Comparison of ENCODE assay signal across 21 cellular contexts in the genomic region with DNA sequence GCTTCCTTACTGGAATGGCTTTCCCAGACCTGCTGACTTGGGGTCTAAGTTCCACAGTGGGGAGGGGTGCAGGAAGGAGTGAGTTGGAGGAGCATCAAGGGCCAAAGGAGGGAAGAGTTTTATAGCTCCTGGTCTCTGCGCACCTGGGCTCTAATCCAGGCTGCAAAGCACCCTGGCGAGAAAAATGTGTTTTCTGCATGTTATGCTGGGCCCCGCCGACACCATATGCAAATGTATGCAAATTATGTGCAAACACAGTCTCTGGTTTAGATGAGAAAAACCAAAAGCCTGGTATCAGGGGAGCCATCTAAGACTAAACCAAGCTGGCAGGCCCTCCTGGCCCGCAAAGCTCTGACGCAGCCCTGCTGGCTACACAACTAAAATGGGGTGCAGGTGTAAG.
DNase-seq lines count a peak whose midpoint lies in the region; ATAC-seq, FAIRE-seq and TF ChIP-seq lines count a peak whose summit lies in the region.
"Had no signal": no experiment of that assay in that cellular context is flagged by ENCODE, and none has a peak within 500 bp of the region (broad histone marks: within the 10 kb centered on the region; RNA-seq: fewer than 3 reads in every experiment).

No MANE protein-coding gene starts in this region.

- ATAC-seq in GM21529 (IDR thresholded peaks at IDR 0.05; ENCODE audit: unreplicated experiment) = no peak
- no peak for ATAC-seq in aorta (ENCODE audit: low FRiP score)
- ATAC-seq: CD8-positive, alpha-beta T cell; SK-N-SH treated with all-trans-retinoic acid at 6 μM for 48 hours had no signal

- intact Hi-C loops in aorta (cut with DNase I) = no loop called here

- no peak overlapping the region for H2AFZ ChIP-seq in Karpas-422 (ENCODE audit: low read length)

- FAIRE-seq in GM12891 (lab: Jason Lieb, UNC) = no peak
- FAIRE-seq: GM18507, H1 had no signal

- H4K20me1 ChIP-seq in Karpas-422 (ENCODE audit: insufficient read depth, low read depth, low read length) = no peaks in the 10 kb centered on the region
- H4K20me1 ChIP-seq: BLaER1 treated with 17β-estradiol and CSF1 and Interleukin-3, amounts not matched to agents 10 nM and 100 nM had no signal

- DNase-seq in GM12891 (ENCODE audit: insufficient read length, low spot score) (no peak), Karpas-422 (peak; percentile 87), astrocyte of the hippocampus (ENCODE audit: low read depth, low spot score) (peak; percentile 52), middle frontal gyrus (ENCODE audit: extremely low spot score, low spot score) (peak; percentile 31), aorta (no peak), HEK293T (ENCODE audit: extremely low spot score) (no peak), glomerular visceral epithelial cell (ENCODE audit: extremely low spot score) (no peak)
- DNase-seq: Calu3; CD8-positive, alpha-beta T cell; GF-D8; HFFc6; KG1; NCI-H146; NCI-H2081; NCI-H82; SIG-M5 had no signal

- H3K27ac ChIP-seq in Karpas-422 (ENCODE audit: low read length) = peak overlapping the region; percentile 83
- H3K27ac ChIP-seq in aorta (ENCODE audit: low read depth in 1 of 2, low read length in 2 of 2) = no peak overlapping the region
- H3K27ac ChIP-seq: BLaER1 treated with 17β-estradiol and CSF1 and Interleukin-3, amounts not matched to agents 10 nM and 100 nM had no signal

- 26 to 34% methylated on average over 6 of the region's 6 CpGs for WGBS in aorta, 2 donors

- H3K79me2 ChIP-seq in Karpas-422 (ENCODE audit: low read length) = no peaks in the 10 kb centered on the region

- POLR2A ChIA-PET in HEK293T (lab: Yijun Ruan, JAX) = no interaction called here

- no peaks in the 10 kb centered on the region for H3K9me2 ChIP-seq in Karpas-422 (replicated peaks; ENCODE audit: insufficient read depth, low read length)

- CTCF ChIA-PET in HEK293T (lab: Yijun Ruan, JAX) = no interaction called here

- H3K9ac ChIP-seq in Karpas-422 (ENCODE audit: low read length) = peak overlapping the region; percentile 35; the same call in 1 of the 2 replicates
- H3K9ac ChIP-seq: BLaER1 treated with 17β-estradiol and CSF1 and Interleukin-3, amounts not matched to agents 10 nM and 100 nM had no signal

- peaks cover 83% of the 10 kb centered on the region for H3K4me1 ChIP-seq in Karpas-422 (ENCODE audit: low read length)
- H3K4me1 ChIP-seq in aorta (ENCODE audit: control insufficient read depth in 1 of 2, insufficient read depth in 2 of 2, low read length in 2 of 2) = no peaks in the 10 kb centered on the region

- H3K27me3 ChIP-seq in Karpas-422 (ENCODE audit: low read length) (no peaks in the 10 kb centered on the region), aorta (ENCODE audit: control insufficient read depth in 1 of 2, insufficient read depth in 2 of 2, low read length in 1 of 2) (no peaks in the 10 kb centered on the region)

- TF ChIP-seq POLR2A in GM12891 (IDR thresholded peaks at IDR 0.05; ENCODE audit: low read depth, low read length) = no peak

- peak overlapping the region; percentile 70 for H3K4me2 ChIP-seq in Karpas-422 (ENCODE audit: low read depth, low read length, poor library complexity, severe bottlenecking)
- H3K4me2 ChIP-seq: BLaER1 treated with 17β-estradiol and CSF1 and Interleukin-3, amounts not matched to agents 10 nM and 100 nM had no signal

- H3K9me3 ChIP-seq in Karpas-422 (ENCODE audit: low read length) = no peaks in the 10 kb centered on the region
- no peaks in the 10 kb centered on the region for H3K9me3 ChIP-seq in aorta (ENCODE audit: control insufficient read depth, low read length)
- H3K9me3 ChIP-seq: BLaER1 treated with 17β-estradiol and CSF1 and Interleukin-3, amounts not matched to agents 10 nM and 100 nM had no signal

- peak overlapping the region; percentile 51 for H3K4me3 ChIP-seq in Karpas-422 (ENCODE audit: low read length)
- no peak overlapping the region for H3K4me3 ChIP-seq in aorta (ENCODE audit: low read length in 2 of 2)
- H3K4me3 ChIP-seq: BLaER1 treated with 17β-estradiol and CSF1 and Interleukin-3, amounts not matched to agents 10 nM and 100 nM had no signal

- H3K36me3 ChIP-seq in Karpas-422 (ENCODE audit: insufficient read depth, low read length) = no peaks in the 10 kb centered on the region
- no peaks in the 10 kb centered on the region for H3K36me3 ChIP-seq in aorta (ENCODE audit: control insufficient read depth in 1 of 2, insufficient read depth in 2 of 2, low read length in 1 of 2)
- H3K36me3 ChIP-seq: BLaER1 treated with 17β-estradiol and CSF1 and Interleukin-3, amounts not matched to agents 10 nM and 100 nM had no signal

TF ChIP-seq in GM12891, 5 proteins besides CTCF, POLR2A, EP300 and RAD21:
- TF ChIP-seq POU2F2 (IDR thresholded peaks at IDR 0.05; ENCODE audit: low read depth, low read length) (peak; percentile 40; the same call in 1 of the 2 replicates), POLR2AphosphoS5 (IDR thresholded peaks at IDR 0.05; ENCODE audit: low read depth, low read length) (no peak)

TF ChIP-seq in HEK293T, 16 proteins besides CTCF, POLR2A, EP300 and RAD21:
- TF ChIP-seq FOXM1 (IDR thresholded peaks at IDR 0.05; ENCODE audit: borderline replicate concordance) (no peak), SP1 (IDR thresholded peaks at IDR 0.05) (no peak), HDGF (IDR thresholded peaks at IDR 0.05; ENCODE audit: borderline replicate concordance) (no peak), LEF1 (IDR thresholded peaks at IDR 0.05; ENCODE audit: borderline replicate concordance) (no peak), ELF4 (IDR thresholded peaks at IDR 0.05) (no peak), ARNT (IDR thresholded peaks at IDR 0.05) (no peak), SUZ12 (IDR thresholded peaks at IDR 0.05) (no peak), L3MBTL2 (conservative IDR thresholded peaks at IDR 0.05) (no peak), NFRKB (IDR thresholded peaks at IDR 0.05) (no peak)
- TF ChIP-seq, protein P1, sequence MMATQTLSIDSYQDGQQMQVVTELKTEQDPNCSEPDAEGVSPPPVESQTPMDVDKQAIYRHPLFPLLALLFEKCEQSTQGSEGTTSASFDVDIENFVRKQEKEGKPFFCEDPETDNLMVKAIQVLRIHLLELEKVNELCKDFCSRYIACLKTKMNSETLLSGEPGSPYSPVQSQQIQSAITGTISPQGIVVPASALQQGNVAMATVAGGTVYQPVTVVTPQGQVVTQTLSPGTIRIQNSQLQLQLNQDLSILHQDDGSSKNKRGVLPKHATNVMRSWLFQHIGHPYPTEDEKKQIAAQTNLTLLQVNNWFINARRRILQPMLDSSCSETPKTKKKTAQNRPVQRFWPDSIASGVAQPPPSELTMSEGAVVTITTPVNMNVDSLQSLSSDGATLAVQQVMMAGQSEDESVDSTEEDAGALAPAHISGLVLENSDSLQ (IDR thresholded peaks at IDR 0.05) = no peak

Comparison
In these comparisons a context has a peak if more than half of its experiments do, and no peak if none do; other contexts are left out.
1. DNase-seq: peak in Karpas-422 (single experiment), astrocyte of the hippocampus (single experiment) and middle frontal gyrus (single experiment); none in GM12891 (single experiment), aorta (0 of 2), HEK293T (single experiment) and glomerular visceral epithelial cell (single experiment).